In the genomic region with DNA sequence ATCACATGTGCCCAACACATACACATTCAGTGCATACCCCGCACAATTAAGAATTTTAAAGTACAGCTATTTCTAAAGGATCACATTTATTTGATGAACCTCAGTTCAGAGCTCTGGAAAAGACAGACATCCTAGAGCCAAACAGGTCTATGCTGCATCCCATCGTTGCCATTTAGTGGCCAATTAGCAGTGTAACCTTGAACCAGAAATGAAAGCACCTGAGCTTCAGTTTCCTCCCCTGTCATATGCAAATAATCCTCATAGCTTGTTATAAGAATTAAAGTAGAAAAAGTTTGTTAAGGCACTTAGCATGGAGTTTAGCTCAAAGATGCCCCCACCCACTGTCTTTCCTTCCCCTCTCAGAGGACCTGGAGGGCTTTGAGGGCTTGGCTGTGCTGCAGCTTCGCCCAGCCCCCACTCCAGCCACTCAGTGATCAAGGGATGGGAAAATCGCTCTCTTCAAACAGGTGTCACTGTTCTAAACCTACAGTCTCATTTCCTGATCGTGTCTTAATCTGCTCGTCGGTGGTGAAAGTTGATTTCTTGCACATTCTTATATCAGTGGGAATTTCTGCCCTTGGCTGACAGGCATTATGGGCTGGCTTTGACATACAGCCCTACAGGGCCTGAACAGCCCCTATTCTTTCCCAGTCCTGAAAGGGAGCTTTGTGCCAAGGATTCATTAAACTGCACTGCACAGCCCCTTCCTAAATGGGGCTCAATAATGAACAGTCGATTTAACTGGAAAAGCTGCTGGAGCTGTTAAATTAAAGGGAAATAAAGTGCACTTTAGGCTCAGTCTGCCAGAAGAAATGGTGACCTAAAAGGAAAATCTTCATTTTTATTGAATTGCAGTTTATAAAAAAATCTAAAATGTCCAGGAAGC, we compare ENCODE assay signal across 15 cellular contexts. TPM values are rescaled to one million over a fixed set of nuclear protein-coding genes. Genes with fewer than 3 reads are reported as not detected.
DNase-seq lines count a peak whose midpoint lies in the region; ATAC-seq, FAIRE-seq and TF ChIP-seq lines count a peak whose summit lies in the region.
"Had no signal": no experiment of that assay in that cellular context is flagged by ENCODE, and none has a peak within 500 bp of the region (broad histone marks: within the 10 kb centered on the region; RNA-seq: fewer than 3 reads in every experiment).

No MANE protein-coding gene starts in this region.

- peak; percentile 51 for DNase-seq in DMS53 treated with DMSO at 0.1 percent for 48 hours (lab: John Stamatoyannopoulos, UW; ENCODE audit: unreplicated experiment)
- no peak for DNase-seq in activated naive CD8-positive, alpha-beta T cell treated with anti-CD3 and anti-CD28 coated beads, Interleukin-2, amount 10 ng/mL, durations not matched to agents 7 days and 5 days
- DNase-seq in medulla oblongata (ENCODE audit: extremely low spot score) = peak; percentile 93
- no peak for DNase-seq in SW 1271 (lab: John Stamatoyannopoulos, UW)
- no peak for DNase-seq in H54 (ENCODE audit: insufficient read length, low spot score)
- DNase-seq: activated CD8-positive, alpha-beta memory T cell treated with anti-CD3 and anti-CD28 coated beads, Interleukin-2, amount 50 U/mL, for 4 hours; NCI-H146; T1000 had no signal

- POLR2A ChIA-PET in activated naive CD8-positive, alpha-beta T cell treated with anti-CD3 and anti-CD28 coated beads, Interleukin-2, amount 10 ng/mL, durations not matched to agents 7 days and 5 days (lab: Charles Lee) = no interaction called here

- peaks cover under 1% of the 10 kb centered on the region for H3K9me3 Mint-ChIP-seq in activated naive CD8-positive, alpha-beta T cell treated with anti-CD3 and anti-CD28 coated beads, Interleukin-2, amount 10 ng/mL, durations not matched to agents 7 days and 5 days

- H3K79me2 ChIP-seq in ACC112 (ENCODE audit: control insufficient read depth, insufficient read depth, low read length, unreplicated experiment) = no peaks in the 10 kb centered on the region

- H3K27me3 ChIP-seq in ACC112 (ENCODE audit: insufficient read depth, low read length) = peaks cover 28% of the 10 kb centered on the region

- H2AFZ ChIP-seq in ACC112 (ENCODE audit: low read length, unreplicated experiment) = peak overlapping the region; percentile 80

- H3K36me3 ChIP-seq in ACC112 (ENCODE audit: insufficient read depth, low read length) = no peaks in the 10 kb centered on the region

- peak overlapping the region; percentile 65 for H3K27ac Mint-ChIP-seq in activated naive CD8-positive, alpha-beta T cell treated with anti-CD3 and anti-CD28 coated beads, Interleukin-2, amount 10 ng/mL, durations not matched to agents 7 days and 5 days

- peak overlapping the region; percentile 52 for H3K4me3 ChIP-seq in ACC112 (ENCODE audit: low read depth, low read length)
- H3K4me3 ChIP-seq: smooth muscle cell had no signal

- peaks cover 15% of the 10 kb centered on the region for H3K4me1 Mint-ChIP-seq in activated naive CD8-positive, alpha-beta T cell treated with anti-CD3 and anti-CD28 coated beads, Interleukin-2, amount 10 ng/mL, durations not matched to agents 7 days and 5 days

- no peaks in the 10 kb centered on the region for H3K36me3 Mint-ChIP-seq in activated naive CD8-positive, alpha-beta T cell treated with anti-CD3 and anti-CD28 coated beads, Interleukin-2, amount 10 ng/mL, durations not matched to agents 7 days and 5 days

- peaks cover 10% of the 10 kb centered on the region for H3K27me3 Mint-ChIP-seq in activated naive CD8-positive, alpha-beta T cell treated with anti-CD3 and anti-CD28 coated beads, Interleukin-2, amount 10 ng/mL, durations not matched to agents 7 days and 5 days

- H3K4me1 ChIP-seq in ACC112 (ENCODE audit: control insufficient read depth, insufficient read depth, low read length, unreplicated experiment) = peaks cover 12% of the 10 kb centered on the region

- no peak overlapping the region for H3K27ac ChIP-seq in ACC112 (ENCODE audit: low read depth, low read length)
- H3K27ac ChIP-seq: C4-2B had no signal

- no peak for TF ChIP-seq POLR2A in H54 (IDR thresholded peaks at IDR 0.05; ENCODE audit: low read depth, low read length)

- H3K4me3 Mint-ChIP-seq in activated naive CD8-positive, alpha-beta T cell treated with anti-CD3 and anti-CD28 coated beads, Interleukin-2, amount 10 ng/mL, durations not matched to agents 7 days and 5 days = peak overlapping the region; percentile 56

- no peak for FAIRE-seq in H54 (lab: Jason Lieb, UNC)
- FAIRE-seq: H1 had no signal

- peak; percentile 30 for ATAC-seq in activated naive CD8-positive, alpha-beta T cell treated with anti-CD3 and anti-CD28 coated beads, Interleukin-2, amount 10 ng/mL, durations not matched to agents 7 days and 5 days (ENCODE audit: low read depth)
- ATAC-seq in GM21515 (IDR thresholded peaks at IDR 0.05; ENCODE audit: unreplicated experiment) (no peak), HG02763 (IDR thresholded peaks at IDR 0.05; ENCODE audit: unreplicated experiment) (no peak)

RNA-seq across cellular contexts. Expression of a gene that starts 23.3 kb away (rescaled TPM):
- not detected for total RNA-seq in activated naive CD8-positive, alpha-beta T cell treated with anti-CD3 and anti-CD28 coated beads, Interleukin-2, amount 10 ng/mL, durations not matched to agents 7 days and 5 days
- total RNA-seq: myocyte, smooth muscle cell had no signal

Comparison
In these comparisons a context has a peak if more than half of its experiments do, and no peak if none do; other contexts are left out.
1. DNase-seq: peak in DMS53 treated with DMSO at 0.1 percent for 48 hours (single experiment) and medulla oblongata (single experiment); none in activated naive CD8-positive, alpha-beta T cell treated with anti-CD3 and anti-CD28 coated beads, Interleukin-2, amount 10 ng/mL, durations not matched to agents 7 days and 5 days (single experiment), SW 1271 (0 of 2) and H54 (single experiment).